In the genomic region with DNA sequence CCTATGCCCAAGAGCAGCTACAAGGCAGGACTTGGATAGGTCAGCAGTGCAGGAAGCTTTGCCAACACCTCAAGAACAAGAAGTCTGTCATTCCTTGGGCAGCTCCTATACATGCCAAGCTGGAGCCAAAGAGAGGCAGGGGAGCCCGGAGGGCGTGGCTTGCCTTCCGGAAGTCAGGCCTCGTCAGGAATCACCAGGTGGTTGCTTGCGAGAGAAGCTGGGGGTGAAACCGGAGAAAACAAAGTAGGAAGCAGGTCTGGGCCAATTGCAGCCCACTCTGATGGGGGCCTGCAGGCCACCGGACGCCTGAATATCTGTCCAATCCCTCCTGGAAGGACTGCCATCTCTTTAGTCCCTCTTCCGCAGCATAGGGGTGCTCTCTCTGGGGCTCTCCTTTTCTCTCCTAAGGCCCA, we compare ENCODE assay signal across 8 cellular contexts. TPM values are rescaled to one million over a fixed set of nuclear protein-coding genes. Genes with fewer than 3 reads are reported as not detected.
A peak's percentile ranks its signal among the peaks of the same experiment; 100 is the strongest.
DNase-seq lines count a peak whose midpoint lies in the region; FAIRE-seq lines count a peak whose summit lies in the region.

No MANE protein-coding gene starts in this region.

- H3K4me1 Mint-ChIP-seq in dendritic cell treated with granulocyte-macrophage colony-stimulating factor and Interleukin-4, amounts not matched to agents 40 ng/mL and 50 ng/mL, for 4 days (ENCODE audit: low read depth): peaks cover 15% of the 10 kb centered on the region

- peak overlapping the region; percentile 66 for H3K9ac ChIP-seq in NT2/D1 (ENCODE audit: insufficient read length, low read depth)

- FAIRE-seq in GM19239 (lab: Jason Lieb, UNC): no peak

- peak overlapping the region; percentile 37 for H3K4me3 ChIP-seq in NT2/D1 (ENCODE audit: insufficient read length, low read depth)

- no peaks in the 10 kb centered on the region for H3K9me3 ChIP-seq in NT2/D1 (ENCODE audit: insufficient read depth, low read length)

- no peaks in the 10 kb centered on the region for H3K27me3 ChIP-seq in NT2/D1 (ENCODE audit: insufficient read depth, insufficient read length)

- peaks cover 5% of the 10 kb centered on the region for H3K27me3 Mint-ChIP-seq in dendritic cell treated with granulocyte-macrophage colony-stimulating factor and Interleukin-4, amounts not matched to agents 40 ng/mL and 50 ng/mL, for 4 days

- DNase-seq in stimulated activated CD4-positive, alpha-beta T cell treated with anti-CD3 and anti-CD28 coated beads, Interleukin-15, amount 100 ng/mL, for 24 hours: peak; percentile 9
- no peak for DNase-seq in stimulated activated CD4-positive, alpha-beta T cell treated with anti-CD3 and anti-CD28 coated beads, Interleukin-1b, Interleukin-23, amount 100 ng/mL, for 48 hours
- DNase-seq in NT2/D1 (ENCODE audit: low read depth, low spot score) (peak; percentile 38), mucosa of gallbladder (ENCODE audit: low spot score) (peak; percentile 55), GM19239 (ENCODE audit: insufficient read length, low spot score) (no peak), SHP77 (lab: John Stamatoyannopoulos, UW) (no peak), HCEC 1CT (no peak)

- H3K36me3 ChIP-seq in NT2/D1 (ENCODE audit: insufficient read depth, insufficient read length, low read length): peaks cover 25% of the 10 kb centered on the region

- peak overlapping the region; percentile 92 for H3K27ac Mint-ChIP-seq in dendritic cell treated with granulocyte-macrophage colony-stimulating factor and Interleukin-4, amounts not matched to agents 40 ng/mL and 50 ng/mL, for 4 days

- H3K36me3 Mint-ChIP-seq in dendritic cell treated with granulocyte-macrophage colony-stimulating factor and Interleukin-4, amounts not matched to agents 40 ng/mL and 50 ng/mL, for 4 days (ENCODE audit: low read depth): peaks cover 20% of the 10 kb centered on the region

- intact Hi-C loops in dendritic cell treated with granulocyte-macrophage colony-stimulating factor and Interleukin-4, amounts not matched to agents 40 ng/mL and 50 ng/mL, for 4 days (cut with micrococcal nuclease): loop anchor here (2.0 kb wide), 2 partner anchors 48 to 52 kb away; a partner anchor contains a TSS

- H3K9me3 Mint-ChIP-seq in dendritic cell treated with granulocyte-macrophage colony-stimulating factor and Interleukin-4, amounts not matched to agents 40 ng/mL and 50 ng/mL, for 4 days: no peaks in the 10 kb centered on the region

- H3K4me3 Mint-ChIP-seq in dendritic cell treated with granulocyte-macrophage colony-stimulating factor and Interleukin-4, amounts not matched to agents 40 ng/mL and 50 ng/mL, for 4 days: peak overlapping the region; percentile 78

- no peaks in the 10 kb centered on the region for H3K4me1 ChIP-seq in NT2/D1 (ENCODE audit: insufficient read depth, insufficient read length)

RNA-seq across cellular contexts. Expression of a gene that starts 0.8 kb away (rescaled TPM):
- 16.8 TPM for total RNA-seq in mucosa of gallbladder

RNA-seq across cellular contexts. Expression of a gene that starts 48.1 kb away (rescaled TPM):
- 78.8 TPM for total RNA-seq in mucosa of gallbladder

RNA-seq across cellular contexts. Expression of a gene that starts 53.0 kb away (rescaled TPM):
- total RNA-seq in mucosa of gallbladder: 302 TPM

Comparison
In these comparisons a context has a peak if more than half of its experiments do, and no peak if none do; other contexts are left out.
1. DNase-seq: peak in stimulated activated CD4-positive, alpha-beta T cell treated with anti-CD3 and anti-CD28 coated beads, Interleukin-15, amount 100 ng/mL, for 24 hours (single experiment), NT2/D1 (single experiment) and mucosa of gallbladder (single experiment); none in stimulated activated CD4-positive, alpha-beta T cell treated with anti-CD3 and anti-CD28 coated beads, Interleukin-1b, Interleukin-23, amount 100 ng/mL, for 48 hours (single experiment), GM19239 (single experiment), SHP77 (0 of 2) and HCEC 1CT (single experiment).